Comparison of ENCODE assay signal across 11 cellular contexts in genomic region chr22:43848366-43849171, GRCh38. TPM values are rescaled to one million over a fixed set of nuclear protein-coding genes. Genes with fewer than 3 reads are reported as not detected.
DNase-seq lines count a peak whose midpoint lies in the region; ATAC-seq and TF ChIP-seq lines count a peak whose summit lies in the region.
"Had no signal": no experiment of that assay in that cellular context is flagged by ENCODE, and none has a peak within 500 bp of the region (broad histone marks: within the 10 kb centered on the region; RNA-seq: fewer than 3 reads in every experiment).

No MANE protein-coding gene starts in this region.

- intact Hi-C loops in MCF 10A (cut with micrococcal nuclease) (no loop called here), mammary epithelial cell (cut with micrococcal nuclease) (no loop called here), OCI-LY7 (cut with micrococcal nuclease; ENCODE audit: unreplicated experiment) (no loop called here), cardiac septum (cut with DNase I) (no loop called here), colonic mucosa (cut with DNase I) (loop anchor here (10.0 kb wide), 1 partner anchor 56 kb away; no protein-coding TSS in a partner anchor)

- H3K4me1 Mint-ChIP-seq in MCF 10A (ENCODE audit: insufficient read depth, unreplicated experiment) = no peaks in the 10 kb centered on the region
- H3K4me1 Mint-ChIP-seq: activated naive CD8-positive, alpha-beta T cell treated with anti-CD3 and anti-CD28 coated beads, Interleukin-2, amount 50 U/mL, for 24 hours; IgD-negative memory B cell had no signal

- POLR2A ChIA-PET in MCF 10A (lab: Yijun Ruan, JAX) = no interaction called here
- POLR2A ChIA-PET in OCI-LY7 (lab: Charles Lee) = no interaction called here

- in situ Hi-C loops in mammary epithelial cell (cut with MboI; ENCODE audit: low sequenced_read_pairs in 2 of 2) = no loop called here

- dilution Hi-C loops in mammary epithelial cell (cut with HindIII; ENCODE audit: low sequenced_read_pairs) = no loop called here

- H2AFZ ChIP-seq in mammary epithelial cell (ENCODE audit: low read depth, low read length) (no peak overlapping the region), OCI-LY7 (ENCODE audit: low read length) (no peak overlapping the region)
- H2AFZ ChIP-seq: parathyroid adenoma had no signal

- TF ChIP-seq EP300 in upper lobe of left lung (IDR thresholded peaks at IDR 0.05) = no peak

- no peaks in the 10 kb centered on the region for H4K20me1 ChIP-seq in mammary epithelial cell (ENCODE audit: insufficient read depth, low read length)
- H4K20me1 ChIP-seq in OCI-LY7 (ENCODE audit: insufficient read depth, low read length) = no peaks in the 10 kb centered on the region

- no peaks in the 10 kb centered on the region for H3K79me2 ChIP-seq in mammary epithelial cell (ENCODE audit: insufficient read depth, low read length)
- no peaks in the 10 kb centered on the region for H3K79me2 ChIP-seq in OCI-LY7 (ENCODE audit: insufficient read depth, low read depth, low read length)
- H3K79me2 ChIP-seq: parathyroid adenoma had no signal

- DNase-seq in MCF 10A (ENCODE audit: unreplicated experiment) (peak; percentile 13), mammary epithelial cell (no peak), OCI-LY7 (ENCODE audit: low spot score) (no peak), cardiac septum (ENCODE audit: low spot score) (peak; percentile 64), upper lobe of left lung (peak; percentile 5 to 45), T-helper 9 cell (no peak), foreskin melanocyte (no peak), colonic mucosa (no peak)
- DNase-seq: activated naive CD8-positive, alpha-beta T cell treated with anti-CD3 and anti-CD28 coated beads, Interleukin-2, amount 50 U/mL, for 24 hours had no signal

- peak; percentile 18 for TF ChIP-seq CTCF in MCF 10A (IDR thresholded peaks at IDR 0.05; ENCODE audit: unreplicated experiment)
- TF ChIP-seq CTCF in mammary epithelial cell (conservative IDR thresholded peaks at IDR 0.05 in 1 of 2, IDR thresholded peaks at IDR 0.05 in 1 of 2; ENCODE audit: extremely low read depth in 1 of 2, insufficient read depth in 1 of 2, low read depth in 1 of 2, low read length in 2 of 2) = peak in 1 of 2 donors; percentile 52
- TF ChIP-seq CTCF in OCI-LY7 (conservative IDR thresholded peaks at IDR 0.05; ENCODE audit: low read length) = 0 out of 2 replicates have a peak, but pooled peaks have one; percentile 26
- TF ChIP-seq CTCF in upper lobe of left lung (IDR thresholded peaks at IDR 0.05) = no peak
- no peak for TF ChIP-seq CTCF in colonic mucosa (IDR thresholded peaks at IDR 0.05)

- H3K27me3 ChIP-seq in mammary epithelial cell (ENCODE audit: insufficient read depth, low read length) = no peaks in the 10 kb centered on the region
- no peaks in the 10 kb centered on the region for H3K27me3 ChIP-seq in upper lobe of left lung
- no peaks in the 10 kb centered on the region for H3K27me3 ChIP-seq in colonic mucosa

- no peaks in the 10 kb centered on the region for H3K9me2 ChIP-seq in OCI-LY7 (ENCODE audit: insufficient read depth, low read length)

- H3K36me3 Mint-ChIP-seq in MCF 10A (ENCODE audit: insufficient read depth, unreplicated experiment) = no peaks in the 10 kb centered on the region

- peaks cover 72% of the 10 kb centered on the region for H3K27me3 Mint-ChIP-seq in MCF 10A (ENCODE audit: insufficient read depth, unreplicated experiment)

- CTCF ChIA-PET in MCF 10A (lab: Yijun Ruan, JAX) = interaction anchor here (0.7 to 1.0 kb wide), 2 partner anchors 46 to 100 kb away, joined by 3 read pairs; no protein-coding TSS in a partner anchor
- CTCF ChIA-PET in mammary epithelial cell (lab: Charles Lee; ENCODE audit: low non-redundant PET) = no interaction called here
- CTCF ChIA-PET in OCI-LY7 (lab: Charles Lee; ENCODE audit: unreplicated experiment) = no interaction called here

- H3K36me3 ChIP-seq in mammary epithelial cell (ENCODE audit: insufficient read depth, low read length) = no peaks in the 10 kb centered on the region
- H3K36me3 ChIP-seq in OCI-LY7 (ENCODE audit: insufficient read depth, low read length) = no peaks in the 10 kb centered on the region
- H3K36me3 ChIP-seq in upper lobe of left lung = no peaks in the 10 kb centered on the region
- H3K36me3 ChIP-seq in colonic mucosa = no peaks in the 10 kb centered on the region

- no peak overlapping the region for H3K4me3 Mint-ChIP-seq in MCF 10A (ENCODE audit: unreplicated experiment)
- H3K4me3 Mint-ChIP-seq: activated naive CD8-positive, alpha-beta T cell treated with anti-CD3 and anti-CD28 coated beads, Interleukin-2, amount 50 U/mL, for 24 hours; IgD-negative memory B cell had no signal

- no peak overlapping the region for H3K27ac Mint-ChIP-seq in MCF 10A (ENCODE audit: low read depth, unreplicated experiment)
- H3K27ac Mint-ChIP-seq: activated naive CD8-positive, alpha-beta T cell treated with anti-CD3 and anti-CD28 coated beads, Interleukin-2, amount 50 U/mL, for 24 hours; IgD-negative memory B cell had no signal

- WGBS in mammary epithelial cell (ENCODE audit: low coverage, missing lambda C conversion rate) = 47% methylated on average over 12 of the region's 16 CpGs
- 51 to 60% methylated on average over 1 to 14 of the region's 16 CpGs for WGBS in upper lobe of left lung, 2 donors

- no peak overlapping the region for H3K4me2 ChIP-seq in mammary epithelial cell (ENCODE audit: insufficient read depth, low read depth, low read length)
- no peak overlapping the region for H3K4me2 ChIP-seq in OCI-LY7 (ENCODE audit: low read length)

- H3K9me3 Mint-ChIP-seq in MCF 10A (ENCODE audit: unreplicated experiment) = no peaks in the 10 kb centered on the region
- H3K9me3 Mint-ChIP-seq: activated naive CD8-positive, alpha-beta T cell treated with anti-CD3 and anti-CD28 coated beads, Interleukin-2, amount 50 U/mL, for 24 hours; IgD-negative memory B cell had no signal

- H3K9me3 ChIP-seq in mammary epithelial cell (replicated peaks; ENCODE audit: insufficient read depth, low read length) (no peaks in the 10 kb centered on the region), OCI-LY7 (ENCODE audit: low read length) (no peaks in the 10 kb centered on the region), upper lobe of left lung (no peaks in the 10 kb centered on the region), colonic mucosa (no peaks in the 10 kb centered on the region)

- H3K4me1 ChIP-seq in mammary epithelial cell (ENCODE audit: insufficient read depth, low read length) (no peaks in the 10 kb centered on the region), OCI-LY7 (ENCODE audit: insufficient read depth, low read length, poor library complexity, severe bottlenecking) (no peaks in the 10 kb centered on the region), upper lobe of left lung (no peaks in the 10 kb centered on the region), colonic mucosa (no peaks in the 10 kb centered on the region)
- H3K4me1 ChIP-seq: parathyroid adenoma had no signal

- H3K4me3 ChIP-seq in mammary epithelial cell (replicated peaks in 1 of 3; ENCODE audit: insufficient read depth in 1 of 3, low read depth in 2 of 3, low read length in 3 of 3) = no peak overlapping the region
- no peak overlapping the region for H3K4me3 ChIP-seq in OCI-LY7 (ENCODE audit: low read depth, low read length, poor library complexity, severe bottlenecking)
- H3K4me3 ChIP-seq in upper lobe of left lung = no peak overlapping the region
- H3K4me3 ChIP-seq in colonic mucosa = no peak overlapping the region

- no TSS peak for BruUV-seq in MCF 10A (replicated peaks; lab: Mats Ljungman, UMichigan)
- BruUV-seq in mammary epithelial cell (replicated peaks; lab: Mats Ljungman, UMichigan) = no TSS peak
- BruUV-seq in OCI-LY7 (replicated peaks; lab: Mats Ljungman, UMichigan) = no TSS peak

- no peak for ATAC-seq in upper lobe of left lung (ENCODE audit: low FRiP score in 2 of 2)
- ATAC-seq: activated naive CD8-positive, alpha-beta T cell treated with anti-CD3 and anti-CD28 coated beads, Interleukin-2, amount 50 U/mL, for 24 hours had no signal

- no peak overlapping the region for H3K27ac ChIP-seq in mammary epithelial cell (ENCODE audit: insufficient read depth, low read depth, low read length)
- no peak overlapping the region for H3K27ac ChIP-seq in OCI-LY7 (ENCODE audit: low read depth, low read length, poor library complexity, severe bottlenecking)
- no peak overlapping the region for H3K27ac ChIP-seq in upper lobe of left lung
- H3K27ac ChIP-seq in colonic mucosa = no peak overlapping the region
- H3K27ac ChIP-seq: parathyroid adenoma had no signal

- H3K9ac ChIP-seq in mammary epithelial cell (ENCODE audit: insufficient read depth, low read length) = no peak overlapping the region
- H3K9ac ChIP-seq in colonic mucosa (ENCODE audit: low read depth in 2 of 2, low read length in 2 of 2) = no peak overlapping the region
- H3K9ac ChIP-seq: parathyroid adenoma had no signal

- no peak for TF ChIP-seq POLR2A in upper lobe of left lung (IDR thresholded peaks at IDR 0.05)

RNA-seq across cellular contexts. Expression of gene SULT4A1, which starts 13.7 kb away (rescaled TPM):
- total RNA-seq in MCF 10A (2022) = not detected in 2 replicates
- total RNA-seq in mammary epithelial cell = 1 to 10 TPM in 1 of 2 donors, under 1 TPM in 1; 0.82 to 1.5 TPM
- polyA plus RNA-seq in mammary epithelial cell = 0.11 TPM
- not detected for polyA minus RNA-seq in mammary epithelial cell
- not detected in 2 replicates for total RNA-seq in OCI-LY7 (2014; rRNA removed; shearing (Covaris generic))
- not detected in 2 replicates for total RNA-seq in OCI-LY7 (2022)
- total RNA-seq in cardiac septum = 0.13 TPM
- total RNA-seq in upper lobe of left lung = not detected
- total RNA-seq in colonic mucosa = under 1 TPM; 0.10 to 0.82 TPM
- polyA plus RNA-seq: IgD-negative memory B cell had no signal

RNA-seq across cellular contexts. Expression of gene EFCAB6, which starts 36.5 kb away (rescaled TPM):
- total RNA-seq in MCF 10A (2022) (0.40 and 0.93 TPM in 2 replicates), mammary epithelial cell (1 to 10 TPM in 1 of 2 donors, under 1 TPM in 1; 0.59 to 2.0 TPM), OCI-LY7 (2022) (not detected in 2 replicates), cardiac septum (1.3 TPM), upper lobe of left lung (10 to 100 TPM in 2 of 6 donors, 1 to 10 TPM in 4; 2.4 to 94.3 (median 6.6) TPM), colonic mucosa (under 1 TPM; 0.35 to 0.80 TPM)
- polyA plus RNA-seq in mammary epithelial cell = 0.06 TPM
- not detected for polyA minus RNA-seq in mammary epithelial cell
- 0.13 TPM in 1 of 2 replicates, not detected in the other for total RNA-seq in OCI-LY7 (2014; rRNA removed; shearing (Covaris generic))
- polyA plus RNA-seq: IgD-negative memory B cell had no signal

RNA-seq across cellular contexts. Expression of gene PNPLA5, which starts 43.2 kb away (rescaled TPM):
- total RNA-seq in MCF 10A (2022) (not detected in 2 replicates), mammary epithelial cell (under 1 TPM in 1 of 2 donors, not detected in 1; 0.17 TPM), OCI-LY7 (2022) (0.15 TPM in 1 of 2 replicates, not detected in the other), cardiac septum (not detected), upper lobe of left lung (not detected), colonic mucosa (not detected)
- 0.05 TPM for polyA plus RNA-seq in mammary epithelial cell
- not detected for polyA minus RNA-seq in mammary epithelial cell
- total RNA-seq in OCI-LY7 (2014; rRNA removed; shearing (Covaris generic)) = not detected in 2 replicates
- polyA plus RNA-seq: IgD-negative memory B cell had no signal

Comparison
In these comparisons a context has a peak if more than half of its experiments do, and no peak if none do; other contexts are left out.
1. DNase-seq: peak in MCF 10A (single experiment), cardiac septum (single experiment) and upper lobe of left lung (2 of 2); none in mammary epithelial cell (single experiment), OCI-LY7 (single experiment), T-helper 9 cell (single experiment), foreskin melanocyte (single experiment) and colonic mucosa (single experiment).
2. CTCF ChIP-seq: peak in MCF 10A (single experiment) and OCI-LY7 (single experiment); none in upper lobe of left lung (0 of 6) and colonic mucosa (single experiment).